7 cellular contexts compared by ENCODE assay signal in genomic region chr10:29671968-29672367, GRCh38.
"Had no signal": no experiment of that assay in that cellular context is flagged by ENCODE, and none has a peak within 500 bp of the region (broad histone marks: within the 10 kb centered on the region; RNA-seq: fewer than 3 reads in every experiment).

No MANE protein-coding gene starts in this region.

- H2AFZ ChIP-seq: GM23338 had no signal

- FAIRE-seq: H1, HTR-8/SVneo had no signal

- H3K4me3 ChIP-seq: GM23338 had no signal

- DNase-seq: H9, HCEC 1CT, IMR-90, KBM-7 had no signal

- ATAC-seq: GM23338 had no signal

- H3K4me2 ChIP-seq: GM23338 had no signal
